7 cellular contexts compared by ENCODE assay signal in genomic region chr1:143904622-143904979, GRCh38.
DNase-seq lines count a peak whose midpoint lies in the region; ATAC-seq and TF ChIP-seq lines count a peak whose summit lies in the region.
"Not testable (repeated sequence)": the region's sequence is repeated elsewhere in the genome, so short reads cannot be mapped to it uniquely, and the experiment has no call there.

No MANE protein-coding gene starts in this region.

- not testable (repeated sequence) for H3K36me3 Mint-ChIP-seq in activated naive CD4-positive, alpha-beta T cell treated with anti-CD3 and anti-CD28 coated beads, Interleukin-2, amount 50 U/mL, for 72 hours

- H3K4me3 ChIP-seq in Panc1 (ENCODE audit: low read depth in 2 of 2, low read length in 2 of 2) (peak overlapping the region in 1 of 2 experiments; percentile 11; a peak in 1 of 4 replicates), ectodermal cell (ENCODE audit: insufficient read depth, low read depth, low read length) (peak overlapping the region; percentile 29), lung (peak overlapping the region; percentile 31), skeletal muscle satellite cell (ENCODE audit: low read length) (peak overlapping the region; percentile 70)

- H3K4me2 ChIP-seq in skeletal muscle satellite cell (ENCODE audit: low read length) = peak overlapping the region; percentile 83

- 0 to 3% methylated on average over 2 to 4 of the region's 12 CpGs for WGBS in ectodermal cell, 2 experiments
- WGBS in lung, 2 donors = 3 to 4% methylated on average over 7 to 8 of the region's 12 CpGs

- H3K27me3 ChIP-seq in Panc1 (ENCODE audit: control insufficient read depth, insufficient read depth, low read length); ectodermal cell (ENCODE audit: control insufficient read depth, insufficient read depth, low read length, poor library complexity, severe bottlenecking); lung (ENCODE audit: control insufficient read depth, insufficient read depth); skeletal muscle satellite cell (ENCODE audit: control insufficient read depth, insufficient read depth, low read length): not testable (repeated sequence)

- peak; percentile 59 for ATAC-seq in GM19351 (IDR thresholded peaks at IDR 0.05; ENCODE audit: unreplicated experiment)
- peak; percentile 98 for ATAC-seq in Panc1
- peak; percentile 67 to 72 for ATAC-seq in activated naive CD4-positive, alpha-beta T cell treated with anti-CD3 and anti-CD28 coated beads, Interleukin-2, amount 50 U/mL, for 72 hours
- ATAC-seq in Right ventricle myocardium inferior = peak; percentile 95
- peak; percentile 92 for ATAC-seq in lung (ENCODE audit: insufficient read depth, low FRiP score)

- in situ Hi-C loops in Panc1 (cut with HindIII; ENCODE audit: low pct_unique_long_range_greater_than_20kb, low sequenced_read_pairs) = not testable (repeated sequence)

- CTCF ChIA-PET in Panc1 (lab: Charles Lee) = not testable (repeated sequence)

- H3K4me1 ChIP-seq in Panc1 (ENCODE audit: control insufficient read depth, insufficient read depth, low read length); ectodermal cell (ENCODE audit: control insufficient read depth, insufficient read depth, low read length); lung (ENCODE audit: control insufficient read depth in 2 of 2, insufficient read depth in 2 of 2, low read length in 2 of 2); skeletal muscle satellite cell (ENCODE audit: control insufficient read depth, insufficient read depth, low read length): not testable (repeated sequence)

- DNase-seq in Panc1 (ENCODE audit: low read depth, low spot score); activated naive CD4-positive, alpha-beta T cell treated with anti-CD3 and anti-CD28 coated beads, Interleukin-2, amount 50 U/mL, for 72 hours (ENCODE audit: low spot score in 2 of 2); Right ventricle myocardium inferior (ENCODE audit: missing footprints); lung (ENCODE audit: low spot score): not testable (repeated sequence)

- not testable (repeated sequence) for TF ChIP-seq CTCF in Panc1 (IDR thresholded peaks at IDR 0.05); lung (IDR thresholded peaks at IDR 0.05; ENCODE audit: control extremely low read depth, extremely low read depth)

- H3K36me3 ChIP-seq in Panc1 (ENCODE audit: control insufficient read depth, insufficient read depth, low read length); ectodermal cell (ENCODE audit: control insufficient read depth, insufficient read depth, low read length); lung (ENCODE audit: control insufficient read depth in 2 of 2, insufficient read depth in 2 of 2, low read length in 2 of 2); skeletal muscle satellite cell (ENCODE audit: insufficient read depth, low read length): not testable (repeated sequence)

- not testable (repeated sequence) for H3K9me3 Mint-ChIP-seq in activated naive CD4-positive, alpha-beta T cell treated with anti-CD3 and anti-CD28 coated beads, Interleukin-2, amount 50 U/mL, for 72 hours

- H3K9me3 ChIP-seq in Panc1 (ENCODE audit: control insufficient read depth, insufficient read depth, low read depth, low read length); ectodermal cell (ENCODE audit: control insufficient read depth, low read length); lung (ENCODE audit: control insufficient read depth in 2 of 2, insufficient read depth in 1 of 2, low read length in 1 of 2); skeletal muscle satellite cell (replicated peaks; ENCODE audit: low read length): not testable (repeated sequence)

- H3K9ac ChIP-seq in skeletal muscle satellite cell (ENCODE audit: low read depth, low read length) = peak overlapping the region; percentile 62

- BruUV-seq in Panc1 (replicated peaks; lab: Mats Ljungman, UMichigan) = not testable (repeated sequence)

- not testable (repeated sequence) for H3K27ac Mint-ChIP-seq in activated naive CD4-positive, alpha-beta T cell treated with anti-CD3 and anti-CD28 coated beads, Interleukin-2, amount 50 U/mL, for 72 hours

- POLR2A ChIA-PET in Panc1 (lab: Charles Lee) = not testable (repeated sequence)

- intact Hi-C loops in Panc1 (cut with micrococcal nuclease; ENCODE audit: unreplicated experiment); Right ventricle myocardium inferior (cut with DNase I): not testable (repeated sequence)

- not testable (repeated sequence) for H3K27ac ChIP-seq in Panc1 (ENCODE audit: low read length); ectodermal cell (ENCODE audit: insufficient read depth, low read depth, low read length, poor library complexity, severe bottlenecking); lung (ENCODE audit: low read depth in 1 of 2, low read length in 1 of 2)
